Comparison of ENCODE assay signal across 20 cellular contexts in the genomic region with DNA sequence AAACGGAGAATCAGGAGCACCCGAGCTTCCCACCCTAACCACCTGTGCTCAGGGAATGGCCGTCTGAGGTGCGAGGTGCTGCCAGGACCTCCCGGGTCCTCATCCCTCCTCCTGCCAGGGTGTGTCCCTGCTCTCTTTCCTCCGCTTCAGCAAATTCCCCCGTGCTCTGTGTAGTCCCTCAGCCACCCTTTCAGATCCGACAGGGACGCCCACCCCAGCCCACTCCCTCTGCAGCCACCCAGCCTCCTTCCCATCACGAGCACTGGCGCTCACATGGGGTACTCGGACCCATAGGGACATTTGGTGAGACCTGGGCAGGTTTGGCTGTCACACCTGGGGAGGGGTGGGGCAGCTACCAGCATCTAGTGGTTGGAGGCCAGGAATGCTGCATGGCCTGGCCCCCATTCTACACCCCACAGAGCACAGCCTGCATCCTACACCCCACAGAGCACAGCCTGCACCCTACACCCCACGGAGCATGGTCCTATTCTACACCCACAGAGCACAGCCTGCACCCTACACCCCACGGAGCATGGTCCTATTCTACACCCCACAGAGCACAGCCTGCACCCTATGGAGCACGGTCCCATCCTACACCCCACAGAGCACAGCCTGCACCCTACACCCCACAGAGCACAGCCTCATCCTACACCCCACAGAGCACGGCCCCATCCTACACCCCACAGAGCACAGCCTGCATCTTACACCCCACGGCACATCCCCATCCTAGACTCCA. TPM values are rescaled to one million over a fixed set of nuclear protein-coding genes. Genes with fewer than 3 reads are reported as not detected.
DNase-seq lines count a peak whose midpoint lies in the region; ATAC-seq, FAIRE-seq and TF ChIP-seq lines count a peak whose summit lies in the region.
"Had no signal": no experiment of that assay in that cellular context is flagged by ENCODE, and none has a peak within 500 bp of the region (broad histone marks: within the 10 kb centered on the region; RNA-seq: fewer than 3 reads in every experiment).

No MANE protein-coding gene starts in this region.

- FAIRE-seq in bronchial epithelial cell (lab: Jason Lieb, UNC): peak; percentile 93
- FAIRE-seq: GM12878, GM18507, GM19239 had no signal

- peak overlapping the region; percentile 75 for H2AK5ac ChIP-seq in neuronal stem cell (ENCODE audit: low read depth, low read length)

- TF ChIP-seq CTCF in left ventricle myocardium inferior (IDR thresholded peaks at IDR 0.05; ENCODE audit: borderline replicate concordance) (no peak), bronchial epithelial cell (IDR thresholded peaks at IDR 0.05; ENCODE audit: insufficient read depth, low read length, severe bottlenecking) (no peak)

- peaks cover 74% of the 10 kb centered on the region for H3K27me3 ChIP-seq in left ventricle myocardium inferior (ENCODE audit: low read depth)
- no peaks in the 10 kb centered on the region for H3K27me3 ChIP-seq in BLaER1
- H3K27me3 ChIP-seq in bronchial epithelial cell (ENCODE audit: control insufficient read depth, insufficient read depth, low read length): no peaks in the 10 kb centered on the region
- H3K27me3 ChIP-seq in neuronal stem cell (ENCODE audit: control insufficient read depth in 3 of 3, insufficient read depth in 3 of 3, low read depth in 1 of 3, low read length in 3 of 3): peaks cover 0 to 48% (median 0%) of the 10 kb centered on the region in 3 experiments

- H3K4me2 ChIP-seq in BLaER1: peak overlapping the region; percentile 82
- H3K4me2 ChIP-seq in neuronal stem cell (ENCODE audit: insufficient read depth, low read length, poor library complexity, severe bottlenecking): no peak overlapping the region

- no CpG with 5 or more reads among the region's 17 CpGs for WGBS in neuronal stem cell (ENCODE audit: extremely low coverage in 2 of 2, insufficient read length in 2 of 2, insufficient replicate concordance in 1 of 2), 2 donors

- H3K36me3 ChIP-seq in left ventricle myocardium inferior (no peaks in the 10 kb centered on the region), BLaER1 (no peaks in the 10 kb centered on the region), bronchial epithelial cell (ENCODE audit: control insufficient read depth, insufficient read depth, low read length) (no peaks in the 10 kb centered on the region), neuronal stem cell (replicated peaks in 1 of 2; ENCODE audit: control insufficient read depth in 2 of 2, insufficient read depth in 2 of 2, low read length in 2 of 2) (no peaks in the 10 kb centered on the region)

- peak overlapping the region; percentile 92 for H4K8ac ChIP-seq in neuronal stem cell (ENCODE audit: low read depth, low read length)

- ATAC-seq in Right ventricle myocardium superior (ENCODE audit: poor library complexity): no peak
- no peak for ATAC-seq in GM18868 (IDR thresholded peaks at IDR 0.05; ENCODE audit: unreplicated experiment)
- ATAC-seq: GM12878 had no signal

- no peak overlapping the region for H2BK15ac ChIP-seq in neuronal stem cell (ENCODE audit: low read length)

- H2BK5ac ChIP-seq in neuronal stem cell (ENCODE audit: low read length): no peak overlapping the region

- H3K9ac ChIP-seq in BLaER1 (no peak overlapping the region), neuronal stem cell (ENCODE audit: low read depth, low read length, poor library complexity) (no peak overlapping the region)

- H3K4me1 ChIP-seq in left ventricle myocardium inferior: no peaks in the 10 kb centered on the region
- H3K4me1 ChIP-seq in BLaER1: peaks cover 49% of the 10 kb centered on the region
- no peaks in the 10 kb centered on the region for H3K4me1 ChIP-seq in neuronal stem cell (ENCODE audit: control insufficient read depth in 2 of 2, insufficient read depth in 1 of 2, low read depth in 1 of 2, low read length in 2 of 2)

- no peak overlapping the region for H2AFZ ChIP-seq in neuronal stem cell (ENCODE audit: low read length)

- intact Hi-C loops in Right ventricle myocardium superior (cut with DNase I): no loop called here
- intact Hi-C loops in left ventricle myocardium inferior (cut with micrococcal nuclease): no loop called here

- no peak overlapping the region for H2BK12ac ChIP-seq in neuronal stem cell (ENCODE audit: low read length)

- no peaks in the 10 kb centered on the region for H4K20me1 ChIP-seq in BLaER1

- peak overlapping the region; percentile 89 for H3K14ac ChIP-seq in neuronal stem cell (ENCODE audit: low read length)

- peak; percentile 20 for DNase-seq in Right ventricle myocardium superior
- no peak for DNase-seq in left ventricle myocardium inferior
- no peak for DNase-seq in bronchial epithelial cell (ENCODE audit: low read depth)
- DNase-seq in neuronal stem cell (ENCODE audit: low spot score): no peak
- DNase-seq in stimulated activated CD4-positive, alpha-beta T cell treated with anti-CD3 and anti-CD28 coated beads, Interleukin-12 subunit alpha, Interleukin-12 subunit beta, amount 100 ng/mL, for 4 hours: no peak
- no peak for DNase-seq in NCI-H446 (lab: John Stamatoyannopoulos, UW)
- DNase-seq: AML-193; C1 segment of cervical spinal cord; Calu3; CD4-positive, alpha-beta T cell; DMS79; GOT3; H9 had no signal

- H3K9me3 ChIP-seq in left ventricle myocardium inferior (replicated peaks) (peaks cover 12% of the 10 kb centered on the region), BLaER1 (peaks cover 11% of the 10 kb centered on the region), neuronal stem cell (replicated peaks in 1 of 2; ENCODE audit: control insufficient read depth in 2 of 2, insufficient read depth in 1 of 2, low read depth in 1 of 2, low read length in 2 of 2) (peaks cover 2% of the 10 kb centered on the region in 2 donors)

- peak overlapping the region; percentile 85 for H3K23ac ChIP-seq in neuronal stem cell (ENCODE audit: low read depth, low read length, poor library complexity)

- H3K4me3 ChIP-seq in left ventricle myocardium inferior (no peak overlapping the region), BLaER1 (no peak overlapping the region), bronchial epithelial cell (ENCODE audit: low read depth, low read length) (no peak overlapping the region), neuronal stem cell (ENCODE audit: low read length in 2 of 2) (no peak overlapping the region)
- H3K4me3 ChIP-seq: GM12878 had no signal

- no peaks in the 10 kb centered on the region for H3K79me1 ChIP-seq in neuronal stem cell (ENCODE audit: low read depth, low read length)

- peak overlapping the region; percentile 64 for H3K18ac ChIP-seq in neuronal stem cell (ENCODE audit: low read length)

- H2BK120ac ChIP-seq in neuronal stem cell (ENCODE audit: low read depth, low read length): no peak overlapping the region

- H3K4ac ChIP-seq in neuronal stem cell (ENCODE audit: low read length): no peak overlapping the region

- H4K91ac ChIP-seq in neuronal stem cell (ENCODE audit: low read depth, low read length, poor library complexity): no peak overlapping the region

- no peak overlapping the region for H3K27ac ChIP-seq in left ventricle myocardium inferior (replicated peaks)
- H3K27ac ChIP-seq in BLaER1: no peak overlapping the region
- no peak overlapping the region for H3K27ac ChIP-seq in neuronal stem cell (replicated peaks; ENCODE audit: low read length)
- H3K27ac ChIP-seq: 22Rv1 had no signal

RNA-seq across cellular contexts. Expression of a gene that starts 12.7 kb away (rescaled TPM):
- total RNA-seq in Right ventricle myocardium superior: not detected
- not detected for total RNA-seq in left ventricle myocardium inferior
- total RNA-seq in bronchial epithelial cell: not detected in 2 replicates
- 0.13 TPM for polyA plus RNA-seq in neuronal stem cell (2013, experiment 1 of 2)
- polyA plus RNA-seq in neuronal stem cell (2013, experiment 2 of 2): 0.14 TPM
- total RNA-seq: CD4-positive, alpha-beta T cell; GM12878; HT-29 had no signal
